ENCODE assay signal across 8 cellular contexts in genomic region chr5:141135030-141135717, GRCh38. TPM values are rescaled to one million over a fixed set of nuclear protein-coding genes. Genes with fewer than 3 reads are reported as not detected.
DNase-seq lines count a peak whose midpoint lies in the region; ATAC-seq and TF ChIP-seq lines count a peak whose summit lies in the region.

PCDHB5 (plus strand) TSS chr5:141135206; CDS start chr5:141135435, 229 bp downstream.

- H3K9me3 ChIP-seq in HUES6 (ENCODE audit: control insufficient read depth, insufficient read depth, low read depth, low read length) = peaks cover 18% of the 10 kb centered on the region
- H3K9me3 ChIP-seq in iPS-18a (ENCODE audit: control insufficient read depth, low read depth, low read length) = peaks cover 22% of the 10 kb centered on the region
- H3K9me3 ChIP-seq in testis = no peaks in the 10 kb centered on the region

- H3K27ac ChIP-seq in HUES6 (ENCODE audit: low read depth, low read length) (peak within 1 kb of the TSS; percentile 22; the same call in 1 of the 2 replicates), iPS-18a (ENCODE audit: low read length) (no peak within 1 kb of the TSS), testis (peak within 1 kb of the TSS in 1 of 2 donors; percentile 46)

- H3K4me1 Mint-ChIP-seq in activated CD4-positive, alpha-beta memory T cell treated with anti-CD3 and anti-CD28 coated beads for 36 hours (ENCODE audit: low read depth) = peaks cover 6% of the 10 kb centered on the region

- peaks cover 41% of the 10 kb centered on the region for H3K9me3 Mint-ChIP-seq in activated CD4-positive, alpha-beta memory T cell treated with anti-CD3 and anti-CD28 coated beads for 36 hours

- peak within 1 kb of the TSS; percentile 1 for H3K4me3 Mint-ChIP-seq in activated CD4-positive, alpha-beta memory T cell treated with anti-CD3 and anti-CD28 coated beads for 36 hours

- DNase-seq in Ammon's horn (ENCODE audit: low spot score) (peak; percentile 8), testis (peak; percentile 88), NCI-H2081 treated with DMSO at 0.1 percent for 48 hours (lab: John Stamatoyannopoulos, UW) (no peak), SK-N-DZ (ENCODE audit: low spot score) (no peak)
- no peak for DNase-seq in activated CD4-positive, alpha-beta memory T cell treated with anti-CD3 and anti-CD28 coated beads for 36 hours

- H3K4me3 ChIP-seq in HUES6 (ENCODE audit: low read depth, low read length) (peak within 1 kb of the TSS; percentile 52), iPS-18a (ENCODE audit: low read length) (peak within 1 kb of the TSS; percentile 19), testis (peak within 1 kb of the TSS; percentile 57)

- CTCF ChIA-PET in activated CD4-positive, alpha-beta memory T cell treated with anti-CD3 and anti-CD28 coated beads for 36 hours (lab: Charles Lee) = interaction anchor here (1.1 to 1.3 kb wide), 2 partner anchors 40 to 49 kb away, joined by 3 read pairs; no protein-coding TSS in a partner anchor

- H3K36me3 ChIP-seq in HUES6 (ENCODE audit: control insufficient read depth, insufficient read depth, low read length) (no peaks in the 10 kb centered on the region), iPS-18a (ENCODE audit: control insufficient read depth, low read depth, low read length) (no peaks in the 10 kb centered on the region), testis (ENCODE audit: low read depth, missing control alignments) (no peaks in the 10 kb centered on the region)

- POLR2A ChIA-PET in activated CD4-positive, alpha-beta memory T cell treated with anti-CD3 and anti-CD28 coated beads for 36 hours (lab: Charles Lee) = no interaction called here

- no peak for TF ChIP-seq POLR2A in testis (IDR thresholded peaks at IDR 0.05)

- TF ChIP-seq CTCF in testis (IDR thresholded peaks at IDR 0.05) = peak; percentile 55 to 69 (median 65)

- H3K27ac Mint-ChIP-seq in activated CD4-positive, alpha-beta memory T cell treated with anti-CD3 and anti-CD28 coated beads for 36 hours = no peak within 1 kb of the TSS

- no peak within 1 kb of the TSS for H3K9ac ChIP-seq in HUES6 (ENCODE audit: low read length)
- H3K9ac ChIP-seq in iPS-18a (ENCODE audit: low read length) = no peak within 1 kb of the TSS

- H3K27me3 Mint-ChIP-seq in activated CD4-positive, alpha-beta memory T cell treated with anti-CD3 and anti-CD28 coated beads for 36 hours = peaks cover 7% of the 10 kb centered on the region

- H3K4me1 ChIP-seq in HUES6 (ENCODE audit: control insufficient read depth, insufficient read depth, low read length) (no peaks in the 10 kb centered on the region), iPS-18a (ENCODE audit: control insufficient read depth, low read depth, low read length) (no peaks in the 10 kb centered on the region), testis (peaks cover 3% of the 10 kb centered on the region)

- intact Hi-C loops in activated CD4-positive, alpha-beta memory T cell treated with anti-CD3 and anti-CD28 coated beads for 36 hours (cut with micrococcal nuclease) = no loop called here
- intact Hi-C loops in testis (cut with DNase I; ENCODE audit: low total_unique reads) = no loop called here

- H3K36me3 Mint-ChIP-seq in activated CD4-positive, alpha-beta memory T cell treated with anti-CD3 and anti-CD28 coated beads for 36 hours = peaks cover 5% of the 10 kb centered on the region

- H3K27me3 ChIP-seq in HUES6 (ENCODE audit: control insufficient read depth, insufficient read depth, low read length) = no peaks in the 10 kb centered on the region
- no peaks in the 10 kb centered on the region for H3K27me3 ChIP-seq in iPS-18a (ENCODE audit: control insufficient read depth, insufficient read depth, low read length)
- no peaks in the 10 kb centered on the region for H3K27me3 ChIP-seq in testis

- 14% methylated on average over 22 of the region's 22 CpGs for WGBS in testis, 2 donors

- no peak for ATAC-seq in HG02970 (IDR thresholded peaks at IDR 0.05; ENCODE audit: low FRiP score, unreplicated experiment)

RNA-seq across cellular contexts. Expression of gene PCDHB5, which starts in this region (rescaled TPM):
- not detected for total RNA-seq in activated CD4-positive, alpha-beta memory T cell treated with anti-CD3 and anti-CD28 coated beads for 36 hours
- 10 to 100 TPM; 10.5 to 11.7 TPM for total RNA-seq in testis
- 5.5 TPM for polyA plus RNA-seq in testis (ENCODE audit: insufficient read depth, low read depth, low replicate concordance)
- polyA plus RNA-seq in SK-N-DZ (2014; cell fraction: cytosol; rRNA removed) = 0.25 and 0.38 TPM in 2 replicates
- polyA plus RNA-seq in SK-N-DZ (2014; cell fraction: nucleus; rRNA removed) = 0.09 and 0.52 TPM in 2 replicates

Comparison
In these comparisons a context has a peak if more than half of its experiments do, and no peak if none do; other contexts are left out.
1. RNA of gene PCDHB5 (total RNA-seq): 10.5 to 11.7 TPM in testis; not detected in activated CD4-positive, alpha-beta memory T cell treated with anti-CD3 and anti-CD28 coated beads for 36 hours; every median in the first group is over 10 times any median in the second.
2. DNase-seq: peak in Ammon's horn (single experiment) and testis (single experiment); none in activated CD4-positive, alpha-beta memory T cell treated with anti-CD3 and anti-CD28 coated beads for 36 hours (single experiment), NCI-H2081 treated with DMSO at 0.1 percent for 48 hours (single experiment) and SK-N-DZ (single experiment).
3. Peak in every context shown above with its lines, with median percentiles within 50 percentile points of each other: H3K4me3 ChIP-seq.